31 cellular contexts compared by ENCODE assay signal in the genomic region with DNA sequence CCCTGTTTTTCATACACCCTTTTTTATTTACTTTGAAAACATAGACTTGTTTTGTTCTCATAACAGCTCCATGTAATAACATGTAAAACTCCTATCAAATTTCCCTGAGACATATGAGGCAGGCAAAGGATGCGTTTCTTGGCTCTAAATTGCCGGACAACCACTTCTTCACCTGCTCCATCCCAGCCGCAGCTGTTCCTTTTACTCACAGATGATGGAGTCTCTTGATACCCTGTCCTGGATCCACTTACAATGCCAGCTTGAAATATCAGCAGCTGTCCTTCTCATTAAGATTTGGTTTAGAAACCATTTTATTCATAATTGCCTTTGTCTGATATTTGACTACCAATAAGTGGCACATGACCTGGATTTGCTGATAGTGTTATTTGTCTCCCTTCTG.
DNase-seq lines count a peak whose midpoint lies in the region; ATAC-seq and TF ChIP-seq lines count a peak whose summit lies in the region.
"Had no signal": no experiment of that assay in that cellular context is flagged by ENCODE, and none has a peak within 500 bp of the region (broad histone marks: within the 10 kb centered on the region; RNA-seq: fewer than 3 reads in every experiment).

No MANE protein-coding gene starts in this region.

- intact Hi-C loops in colonic mucosa (cut with DNase I) = no loop called here

- H3K9ac ChIP-seq in colonic mucosa (ENCODE audit: low read depth in 2 of 2, low read length in 2 of 2) = no peak overlapping the region

- H3K4me2 ChIP-seq in osteoblast (ENCODE audit: insufficient read depth, low read length) = no peak overlapping the region

- TF ChIP-seq CTCF in osteoblast (IDR thresholded peaks at IDR 0.05; ENCODE audit: extremely low read depth, low read depth, low read length) = no peak
- TF ChIP-seq CTCF in colonic mucosa (IDR thresholded peaks at IDR 0.05) = no peak

- ATAC-seq in HG02642 (IDR thresholded peaks at IDR 0.05; ENCODE audit: poor library complexity, unreplicated experiment) = no peak
- ATAC-seq: foreskin keratinocyte; HepG2; left colon; stimulated activated effector memory CD8-positive, alpha-beta T cell treated with anti-CD3 and anti-CD28 coated beads, Interleukin-12 subunit alpha, Interleukin-12 subunit beta, amount 100 ng/mL, for 72 hours had no signal

- H3K4me1 ChIP-seq in osteoblast (ENCODE audit: insufficient read depth, low read length) (no peaks in the 10 kb centered on the region), colonic mucosa (no peaks in the 10 kb centered on the region)
- H3K4me1 ChIP-seq: ascending aorta, esophagus muscularis mucosa, foreskin keratinocyte, prostate gland, sigmoid colon had no signal

- H3K9me3 ChIP-seq in osteoblast (ENCODE audit: low read depth, low read length) (no peaks in the 10 kb centered on the region), colonic mucosa (no peaks in the 10 kb centered on the region)
- H3K9me3 ChIP-seq: ascending aorta, esophagus muscularis mucosa, neutrophil, prostate gland, sigmoid colon had no signal

- DNase-seq in NCI-H1105 (lab: John Stamatoyannopoulos, UW) (peak; percentile 78), NCI-H146 (lab: John Stamatoyannopoulos, UW) (peak; percentile 84), NCI-H524 treated with DMSO at 0.1 percent for 48 hours (lab: John Stamatoyannopoulos, UW) (peak; percentile 96), myocyte (ENCODE audit: low read depth) (peak; percentile 24), osteoblast (ENCODE audit: insufficient read length, low spot score, missing footprints) (no peak), colonic mucosa (no peak)
- DNase-seq: activated CD4-positive, alpha-beta T cell treated with anti-CD3 and anti-CD28 coated beads for 48 hours; activated effector memory CD4-positive, alpha-beta T cell treated with anti-CD3 and anti-CD28 coated beads, Interleukin-2, amount 50 U/mL, for 16 hours; activated naive CD8-positive, alpha-beta T cell treated with anti-CD3 and anti-CD28 coated beads, Interleukin-2, amount 10 ng/mL, durations not matched to agents 7 days and 5 days; activated T-cell treated with anti-CD3 and anti-CD28 coated beads, Interleukin-2, amount 50 U/mL, for 1 hour; Calu3; dermis blood vessel endothelial cell; foreskin keratinocyte; Karpas-422; left colon; mesendoderm; NCI-H2227 treated with DMSO at 0.1 percent for 48 hours; sigmoid colon; stimulated activated CD4-positive, alpha-beta T cell treated with anti-CD3 and anti-CD28 coated beads, Interleukin-4, amount 100 ng/mL, for 24 hours; substantia nigra; SW 1271; T-helper 9 cell had no signal

- H3K79me2 ChIP-seq in osteoblast (ENCODE audit: insufficient read depth, low read length) = no peaks in the 10 kb centered on the region

- H3K36me3 ChIP-seq in osteoblast (ENCODE audit: insufficient read depth, low read length) (no peaks in the 10 kb centered on the region), colonic mucosa (no peaks in the 10 kb centered on the region)
- H3K36me3 ChIP-seq: ascending aorta, esophagus muscularis mucosa, neutrophil, prostate gland, sigmoid colon had no signal

- H3K4me3 ChIP-seq in osteoblast (ENCODE audit: insufficient read depth, low read length) (no peak overlapping the region), colonic mucosa (no peak overlapping the region)
- H3K4me3 ChIP-seq: ascending aorta, esophagus muscularis mucosa, prostate gland, sigmoid colon had no signal

- no peaks in the 10 kb centered on the region for H3K27me3 ChIP-seq in osteoblast (ENCODE audit: insufficient read depth, low read length)
- no peaks in the 10 kb centered on the region for H3K27me3 ChIP-seq in colonic mucosa
- H3K27me3 ChIP-seq: ascending aorta, esophagus muscularis mucosa, foreskin keratinocyte, neutrophil, sigmoid colon had no signal

- H3K27ac ChIP-seq in osteoblast (ENCODE audit: low read depth, low read length) (no peak overlapping the region), colonic mucosa (no peak overlapping the region)
- H3K27ac ChIP-seq: ascending aorta, C4-2B, esophagus muscularis mucosa, foreskin keratinocyte, neutrophil, prostate gland, sigmoid colon, VCaP had no signal

- H2AFZ ChIP-seq in osteoblast (ENCODE audit: low read length) = no peak overlapping the region

- no peaks in the 10 kb centered on the region for H4K20me1 ChIP-seq in osteoblast (ENCODE audit: insufficient read depth, low read length)

Comparison
In these comparisons a context has a peak if more than half of its experiments do, and no peak if none do; other contexts are left out.
1. DNase-seq: peak in NCI-H1105 (single experiment), NCI-H146 (single experiment), NCI-H524 treated with DMSO at 0.1 percent for 48 hours (single experiment) and myocyte (single experiment); none in osteoblast (single experiment) and colonic mucosa (single experiment).